ENCODE assay signal across 20 cellular contexts in the genomic region with DNA sequence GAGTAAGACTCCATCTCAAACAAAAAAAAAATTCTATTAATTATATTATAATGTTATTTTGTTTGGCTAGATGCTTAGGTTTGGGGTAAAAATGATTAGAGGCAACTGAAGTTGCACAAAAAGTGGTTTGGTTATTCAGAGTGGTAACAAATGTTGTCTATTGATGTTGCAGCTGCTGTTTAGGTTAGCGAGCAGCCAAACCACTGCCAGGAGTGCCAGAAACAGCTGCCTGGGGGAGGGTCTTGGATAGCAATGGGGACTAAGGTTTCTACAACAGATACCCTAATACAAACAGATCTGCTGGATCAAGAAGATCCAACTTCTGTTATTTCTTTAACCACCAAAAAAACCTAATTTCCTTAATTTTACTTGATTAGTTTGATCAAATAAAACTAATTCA. TPM values are rescaled to one million over a fixed set of nuclear protein-coding genes. Genes with fewer than 3 reads are reported as not detected.
DNase-seq lines count a peak whose midpoint lies in the region; ATAC-seq, FAIRE-seq and TF ChIP-seq lines count a peak whose summit lies in the region.
"Had no signal": no experiment of that assay in that cellular context is flagged by ENCODE, and none has a peak within 500 bp of the region (broad histone marks: within the 10 kb centered on the region; RNA-seq: fewer than 3 reads in every experiment).

No MANE protein-coding gene starts in this region.

- POLR2A ChIA-PET in CD8-positive, alpha-beta memory T cell (lab: Charles Lee) = no interaction called here
- POLR2A ChIA-PET in T-cell (lab: Charles Lee) = no interaction called here

- TF ChIP-seq CTCF in transverse colon (IDR thresholded peaks at IDR 0.05) (no peak), pancreas (IDR thresholded peaks at IDR 0.05) (no peak)

- in situ Hi-C loops in transverse colon (cut with MboI; ENCODE audit: low pct_ligation_motif_present in 1 of 4, low pct_unique_long_range_greater_than_20kb in 1 of 4, low sequenced_read_pairs in 3 of 4) = no loop called here

- no peak for DNase-seq in CD4-positive, CD25-positive, alpha-beta regulatory T cell
- no peak for DNase-seq in CD8-positive, alpha-beta memory T cell
- no peak for DNase-seq in T-cell
- DNase-seq in naive B cell = no peak
- DNase-seq in transverse colon = no peak
- DNase-seq in pancreas = no peak
- DNase-seq in NCI-H146 treated with DMSO at 0.1 percent for 48 hours (lab: John Stamatoyannopoulos, UW; ENCODE audit: unreplicated experiment) = no peak
- DNase-seq: activated CD4-positive, alpha-beta T cell treated with anti-CD3 and anti-CD28 coated beads for 48 hours; activated effector memory CD4-positive, alpha-beta T cell treated with anti-CD3 and anti-CD28 coated beads, Interleukin-2, amount 50 U/mL, for 16 hours; aorta; DMS79 treated with DMSO at 0.1 percent for 48 hours; heart left ventricle; NCI-H187; NCI-H69; stimulated activated CD4-positive, alpha-beta T cell treated with anti-CD3 and anti-CD28 coated beads, Interleukin-2, amount 100 ng/mL, for 24 hours had no signal

- WGBS in transverse colon (ENCODE audit: low coverage in 1 of 2), 2 donors = 69 to 71% methylated on average over 1 of the region's 1 CpG
- WGBS in pancreas, 2 donors = 84 to 95% methylated on average over 1 of the region's 1 CpG

- H3K4me3 ChIP-seq in CD4-positive, CD25-positive, alpha-beta regulatory T cell (ENCODE audit: low read depth, low read length) = no peak overlapping the region
- H3K4me3 ChIP-seq in CD8-positive, alpha-beta memory T cell (ENCODE audit: low read length) = no peak overlapping the region
- H3K4me3 ChIP-seq in transverse colon = no peak overlapping the region
- H3K4me3 ChIP-seq in pancreas = no peak overlapping the region
- H3K4me3 ChIP-seq: heart left ventricle, K562, thoracic aorta had no signal

- H3K9me3 ChIP-seq in CD4-positive, CD25-positive, alpha-beta regulatory T cell (ENCODE audit: control insufficient read depth in 2 of 2, low read length in 2 of 2) = no peaks in the 10 kb centered on the region
- no peaks in the 10 kb centered on the region for H3K9me3 ChIP-seq in CD8-positive, alpha-beta memory T cell (ENCODE audit: low read length)
- no peaks in the 10 kb centered on the region for H3K9me3 ChIP-seq in transverse colon
- H3K9me3 ChIP-seq in pancreas = no peaks in the 10 kb centered on the region
- H3K9me3 ChIP-seq: Caco-2, heart left ventricle, thoracic aorta had no signal

- peaks cover 27% of the 10 kb centered on the region for H3K36me3 Mint-ChIP-seq in CD4-positive, CD25-positive, alpha-beta regulatory T cell
- H3K36me3 Mint-ChIP-seq in CD8-positive, alpha-beta memory T cell = peaks cover 15 to 46% (median 25%) of the 10 kb centered on the region in 3 donors
- H3K36me3 Mint-ChIP-seq in T-cell (peaks cover 58% of the 10 kb centered on the region), naive B cell (peaks cover 44 to 53% of the 10 kb centered on the region in 2 donors)

- peak overlapping the region in 2 of 3 donors; percentile 39 to 86 for H3K27ac Mint-ChIP-seq in CD4-positive, CD25-positive, alpha-beta regulatory T cell
- H3K27ac Mint-ChIP-seq in CD8-positive, alpha-beta memory T cell = peak overlapping the region in 6 of 8 donors; percentile 17 to 84 (median 76)
- H3K27ac Mint-ChIP-seq in T-cell = peak overlapping the region; percentile 89 to 93
- peak overlapping the region in 5 of 6 donors; percentile 39 to 97 (median 92) for H3K27ac Mint-ChIP-seq in naive B cell
- H3K27ac Mint-ChIP-seq: progenitor cell of endocrine pancreas had no signal

- no peak overlapping the region for H3K27ac ChIP-seq in CD4-positive, CD25-positive, alpha-beta regulatory T cell (ENCODE audit: insufficient read depth, low read length, poor library complexity, severe bottlenecking)
- no peak overlapping the region for H3K27ac ChIP-seq in CD8-positive, alpha-beta memory T cell (ENCODE audit: low read depth, low read length)
- H3K27ac ChIP-seq in transverse colon = no peak overlapping the region
- no peak overlapping the region for H3K27ac ChIP-seq in pancreas
- H3K27ac ChIP-seq: heart left ventricle, thoracic aorta had no signal

- H3K4me1 ChIP-seq in CD4-positive, CD25-positive, alpha-beta regulatory T cell (ENCODE audit: control insufficient read depth, insufficient read depth, low read length, poor library complexity, severe bottlenecking) = peaks cover 6% of the 10 kb centered on the region
- H3K4me1 ChIP-seq in CD8-positive, alpha-beta memory T cell (ENCODE audit: insufficient read depth, low read length) = peaks cover 70% of the 10 kb centered on the region
- H3K4me1 ChIP-seq in transverse colon (peaks cover 0 to 5% (median 0%) of the 10 kb centered on the region in 4 donors), pancreas (peaks cover 0 to 3% (median 0%) of the 10 kb centered on the region in 3 donors)

- peak overlapping the region in 1 of 4 donors; percentile 32 for H3K4me3 Mint-ChIP-seq in CD4-positive, CD25-positive, alpha-beta regulatory T cell
- H3K4me3 Mint-ChIP-seq in CD8-positive, alpha-beta memory T cell = peak overlapping the region in 5 of 7 donors; percentile 29 to 68 (median 53)
- H3K4me3 Mint-ChIP-seq in T-cell (peak overlapping the region in 1 of 3 donors; percentile 65), naive B cell (peak overlapping the region; percentile 27 to 90 (median 81))
- H3K4me3 Mint-ChIP-seq: neural crest cell had no signal

- ATAC-seq in CD4-positive, CD25-positive, alpha-beta regulatory T cell (ENCODE audit: low read depth in 2 of 2) = no peak
- ATAC-seq in T-cell (replicated peaks in 1 of 4) = no peak
- ATAC-seq in naive B cell (ENCODE audit: low read depth in 2 of 2) = no peak
- ATAC-seq in pancreas = no peak
- ATAC-seq: heart left ventricle, K562 had no signal

- no peaks in the 10 kb centered on the region for H3K27me3 ChIP-seq in CD4-positive, CD25-positive, alpha-beta regulatory T cell (ENCODE audit: control insufficient read depth, insufficient read depth, low read length)
- H3K27me3 ChIP-seq in CD8-positive, alpha-beta memory T cell (ENCODE audit: insufficient read depth, low read length, poor library complexity, severe bottlenecking) = no peaks in the 10 kb centered on the region
- H3K27me3 ChIP-seq in transverse colon = no peaks in the 10 kb centered on the region
- no peaks in the 10 kb centered on the region for H3K27me3 ChIP-seq in pancreas
- H3K27me3 ChIP-seq: heart left ventricle had no signal

- H3K4me1 Mint-ChIP-seq in CD4-positive, CD25-positive, alpha-beta regulatory T cell = peaks cover 13 to 63% (median 29%) of the 10 kb centered on the region in 4 donors
- H3K4me1 Mint-ChIP-seq in CD8-positive, alpha-beta memory T cell = peaks cover 76 to 87% (median 86%) of the 10 kb centered on the region in 3 donors
- H3K4me1 Mint-ChIP-seq in T-cell (peaks cover 78 to 82% (median 81%) of the 10 kb centered on the region in 3 donors), naive B cell (peaks cover 66 to 92% (median 73%) of the 10 kb centered on the region in 3 donors)

- FAIRE-seq in pancreas (lab: Jason Lieb, UNC) = no peak
- FAIRE-seq: K562 had no signal

- intact Hi-C loops in transverse colon (cut with DNase I; ENCODE audit: low total_unique reads) = no loop called here
- intact Hi-C loops in pancreas (cut with DNase I) = no loop called here

- no peak for TF ChIP-seq POLR2A in transverse colon (IDR thresholded peaks at IDR 0.05)

- TF ChIP-seq EP300 in transverse colon (IDR thresholded peaks at IDR 0.05; ENCODE audit: low read depth) = no peak

- H3K27me3 Mint-ChIP-seq in CD4-positive, CD25-positive, alpha-beta regulatory T cell = no peaks in the 10 kb centered on the region
- H3K27me3 Mint-ChIP-seq in CD8-positive, alpha-beta memory T cell = no peaks in the 10 kb centered on the region
- no peaks in the 10 kb centered on the region for H3K27me3 Mint-ChIP-seq in T-cell
- H3K27me3 Mint-ChIP-seq in naive B cell = no peaks in the 10 kb centered on the region
- H3K27me3 Mint-ChIP-seq: progenitor cell of endocrine pancreas had no signal

- CTCF ChIA-PET in CD8-positive, alpha-beta memory T cell (lab: Charles Lee) = no interaction called here
- CTCF ChIA-PET in T-cell (lab: Charles Lee) = no interaction called here

- no peaks in the 10 kb centered on the region for H3K36me3 ChIP-seq in CD4-positive, CD25-positive, alpha-beta regulatory T cell (ENCODE audit: control insufficient read depth, insufficient read depth, low read length)
- H3K36me3 ChIP-seq in CD8-positive, alpha-beta memory T cell (ENCODE audit: insufficient read depth, low read length) = no peaks in the 10 kb centered on the region
- H3K36me3 ChIP-seq in transverse colon (no peaks in the 10 kb centered on the region), pancreas (no peaks in the 10 kb centered on the region)
- H3K36me3 ChIP-seq: heart left ventricle, thoracic aorta had no signal

- no peaks in the 10 kb centered on the region for H3K9me3 Mint-ChIP-seq in CD4-positive, CD25-positive, alpha-beta regulatory T cell
- H3K9me3 Mint-ChIP-seq in CD8-positive, alpha-beta memory T cell = no peaks in the 10 kb centered on the region
- H3K9me3 Mint-ChIP-seq in T-cell (peaks cover 0 to 4% (median 0%) of the 10 kb centered on the region in 3 donors), naive B cell (peaks cover 0 to 2% (median 0%) of the 10 kb centered on the region in 7 donors)

RNA-seq across cellular contexts. Expression of a gene that starts 26.6 kb away (rescaled TPM):
- total RNA-seq in CD4-positive, CD25-positive, alpha-beta regulatory T cell = 7.1 TPM
- 1 to 10 TPM; 2.7 to 5.7 (median 4.6) TPM for polyA plus RNA-seq in CD4-positive, CD25-positive, alpha-beta regulatory T cell
- total RNA-seq in CD8-positive, alpha-beta memory T cell = 10 to 100 TPM; 14.1 to 14.8 TPM
- 17.6 TPM for polyA plus RNA-seq in CD8-positive, alpha-beta memory T cell
- total RNA-seq in T-cell (10 to 100 TPM; 11.5 to 16.9 (median 15.2) TPM), transverse colon (10 to 100 TPM in 1 of 4 donors, under 1 TPM in 1, not detected in 2; 0.82 to 12.9 TPM), pancreas (under 1 TPM in 4 of 6 donors, not detected in 2; 0.06 to 0.72 (median 0.20) TPM)
- polyA plus RNA-seq in naive B cell (ENCODE audit: low read depth in 6 of 6) (100 to 1,000 TPM; 109 to 194 (median 148) TPM), pancreas (not detected)
- total RNA-seq: Caco-2, neural crest cell, progenitor cell of endocrine pancreas had no signal
- polyA plus RNA-seq: heart left ventricle, K562 had no signal
